ENCODE assay signal across 22 cellular contexts in genomic region chr6:3071568-3071967, GRCh38. TPM values are rescaled to one million over a fixed set of nuclear protein-coding genes. Genes with fewer than 3 reads are reported as not detected.
DNase-seq lines count a peak whose midpoint lies in the region; ATAC-seq and TF ChIP-seq lines count a peak whose summit lies in the region.
"Had no signal": no experiment of that assay in that cellular context is flagged by ENCODE, and none has a peak within 500 bp of the region (broad histone marks: within the 10 kb centered on the region; RNA-seq: fewer than 3 reads in every experiment).

No MANE protein-coding gene starts in this region.

- CTCF ChIA-PET in activated CD4-positive, alpha-beta memory T cell treated with anti-CD3 and anti-CD28 coated beads, Interleukin-2, amount 10 ng/mL, durations not matched to agents 7 days and 5 days (lab: Charles Lee): no interaction called here
- CTCF ChIA-PET in Caco-2 (lab: Charles Lee): no interaction called here

- intact Hi-C loops in activated CD4-positive, alpha-beta T cell treated with anti-CD3 and anti-CD28 coated beads, Interleukin-2, amount 10 ng/mL, durations not matched to agents 24 days and 14 days (cut with micrococcal nuclease): no loop called here
- intact Hi-C loops in natural killer cell (cut with micrococcal nuclease) (no loop called here), Caco-2 (cut with micrococcal nuclease; ENCODE audit: unreplicated experiment) (no loop called here)

- no peaks in the 10 kb centered on the region for H3K9me3 ChIP-seq in Caco-2
- H3K9me3 ChIP-seq: esophagus squamous epithelium, gastrocnemius medialis, neutrophil, psoas muscle, thoracic aorta had no signal

- BruUV-seq in Caco-2 (replicated peaks; lab: Mats Ljungman, UMichigan): no TSS peak

- POLR2A ChIA-PET in activated CD4-positive, alpha-beta memory T cell treated with anti-CD3 and anti-CD28 coated beads, Interleukin-2, amount 10 ng/mL, durations not matched to agents 7 days and 5 days (lab: Charles Lee): interaction anchor here (1.5 kb wide), 1 partner anchor 17 kb away, joined by 4 read pairs; no protein-coding TSS in a partner anchor
- POLR2A ChIA-PET in Caco-2 (lab: Charles Lee): no interaction called here

- H3K27me3 ChIP-seq in Caco-2 (replicated peaks; ENCODE audit: control insufficient read depth, insufficient read depth, low read length): no peaks in the 10 kb centered on the region
- H3K27me3 ChIP-seq: esophagus squamous epithelium, gastrocnemius medialis, neutrophil had no signal

- DNase-seq in activated CD4-positive, alpha-beta T cell treated with anti-CD3 and anti-CD28 coated beads, Interleukin-2, amount 10 ng/mL, durations not matched to agents 24 days and 14 days: no peak
- no peak for DNase-seq in activated CD4-positive, alpha-beta T cell treated with anti-CD3 and anti-CD28 coated beads for 48 hours
- no peak for DNase-seq in HFFc6
- no peak for DNase-seq in activated CD4-positive, alpha-beta memory T cell treated with anti-CD3 and anti-CD28 coated beads, Interleukin-2, amount 10 ng/mL, durations not matched to agents 7 days and 5 days
- DNase-seq in natural killer cell: no peak
- no peak for DNase-seq in Caco-2
- DNase-seq in NK-92 treated with Interleukin-12 subunit alpha and Interleukin-12 subunit beta, amount 100 ng/mL, for 24 hours (lab: John Stamatoyannopoulos, UW): no peak
- DNase-seq in NCI-H446 (lab: John Stamatoyannopoulos, UW): no peak
- DNase-seq: 8988T; activated effector memory CD4-positive, alpha-beta T cell treated with anti-CD3 and anti-CD28 coated beads, Interleukin-2, amount 50 U/mL, for 16 hours; amygdala; COR-L47; cortex of kidney; endodermal cell; esophagus squamous epithelium; gastrocnemius medialis; hippocampal formation; NCI-H524 treated with DMSO at 0.1 percent for 48 hours; psoas muscle had no signal

- ATAC-seq in natural killer cell: no peak
- ATAC-seq: gastrocnemius medialis, psoas muscle, SK-N-SH treated with all-trans-retinoic acid at 6 μM for 48 hours had no signal

- no peaks in the 10 kb centered on the region for H3K27me3 Mint-ChIP-seq in activated CD4-positive, alpha-beta T cell treated with anti-CD3 and anti-CD28 coated beads, Interleukin-2, amount 10 ng/mL, durations not matched to agents 24 days and 14 days
- H3K27me3 Mint-ChIP-seq in HFFc6 (ENCODE audit: insufficient read depth) (peaks cover 6% of the 10 kb centered on the region; the same call in 1 of the 2 replicates), natural killer cell (ENCODE audit: low read depth in 2 of 2) (no peaks in the 10 kb centered on the region), Caco-2 (ENCODE audit: insufficient read depth, unreplicated experiment) (no peaks in the 10 kb centered on the region)
- H3K27me3 Mint-ChIP-seq in activated CD4-positive, alpha-beta memory T cell treated with anti-CD3 and anti-CD28 coated beads, Interleukin-2, amount 10 ng/mL, durations not matched to agents 7 days and 5 days: no peaks in the 10 kb centered on the region

- peaks cover 9% of the 10 kb centered on the region; the same call in 1 of the 2 replicates for H3K4me1 ChIP-seq in Caco-2

- H3K9me3 Mint-ChIP-seq in activated CD4-positive, alpha-beta T cell treated with anti-CD3 and anti-CD28 coated beads, Interleukin-2, amount 10 ng/mL, durations not matched to agents 24 days and 14 days: no peaks in the 10 kb centered on the region
- H3K9me3 Mint-ChIP-seq in HFFc6 (no peaks in the 10 kb centered on the region), natural killer cell (no peaks in the 10 kb centered on the region), Caco-2 (ENCODE audit: unreplicated experiment) (no peaks in the 10 kb centered on the region)
- no peaks in the 10 kb centered on the region for H3K9me3 Mint-ChIP-seq in activated CD4-positive, alpha-beta memory T cell treated with anti-CD3 and anti-CD28 coated beads, Interleukin-2, amount 10 ng/mL, durations not matched to agents 7 days and 5 days

- peaks cover 21% of the 10 kb centered on the region for H3K36me3 Mint-ChIP-seq in activated CD4-positive, alpha-beta T cell treated with anti-CD3 and anti-CD28 coated beads, Interleukin-2, amount 10 ng/mL, durations not matched to agents 24 days and 14 days (ENCODE audit: low read depth)
- H3K36me3 Mint-ChIP-seq in HFFc6 (ENCODE audit: low read depth) (peaks cover 30% of the 10 kb centered on the region), natural killer cell (no peaks in the 10 kb centered on the region), Caco-2 (ENCODE audit: insufficient read depth, unreplicated experiment) (peaks cover 32% of the 10 kb centered on the region)
- H3K36me3 Mint-ChIP-seq in activated CD4-positive, alpha-beta memory T cell treated with anti-CD3 and anti-CD28 coated beads, Interleukin-2, amount 10 ng/mL, durations not matched to agents 7 days and 5 days (ENCODE audit: low read depth): peaks cover 44% of the 10 kb centered on the region

- no peak for TF ChIP-seq CTCF in HFFc6 (IDR thresholded peaks at IDR 0.05)
- no peak for TF ChIP-seq CTCF in natural killer cell (IDR thresholded peaks at IDR 0.05)
- no peak for TF ChIP-seq CTCF in Caco-2 (IDR thresholded peaks at IDR 0.05; ENCODE audit: insufficient read depth in 1 of 2, low read depth in 1 of 2, low read length in 1 of 2, severe bottlenecking in 1 of 2, unreplicated experiment in 1 of 2)

- H3K4me1 Mint-ChIP-seq in activated CD4-positive, alpha-beta T cell treated with anti-CD3 and anti-CD28 coated beads, Interleukin-2, amount 10 ng/mL, durations not matched to agents 24 days and 14 days: peaks cover 48% of the 10 kb centered on the region
- H3K4me1 Mint-ChIP-seq in HFFc6 (ENCODE audit: low read depth): peaks cover 75% of the 10 kb centered on the region
- peaks cover 78% of the 10 kb centered on the region for H3K4me1 Mint-ChIP-seq in activated CD4-positive, alpha-beta memory T cell treated with anti-CD3 and anti-CD28 coated beads, Interleukin-2, amount 10 ng/mL, durations not matched to agents 7 days and 5 days
- peaks cover 60 to 62% of the 10 kb centered on the region in 2 donors for H3K4me1 Mint-ChIP-seq in natural killer cell
- H3K4me1 Mint-ChIP-seq in Caco-2 (ENCODE audit: low read depth, unreplicated experiment): peaks cover 5% of the 10 kb centered on the region

- no peaks in the 10 kb centered on the region; the same call in 1 of the 2 replicates for H3K36me3 ChIP-seq in Caco-2 (ENCODE audit: control insufficient read depth, insufficient read depth, low read length)
- H3K36me3 ChIP-seq: gastrocnemius medialis had no signal

- no peak overlapping the region for H3K4me3 Mint-ChIP-seq in activated CD4-positive, alpha-beta T cell treated with anti-CD3 and anti-CD28 coated beads, Interleukin-2, amount 10 ng/mL, durations not matched to agents 24 days and 14 days
- H3K4me3 Mint-ChIP-seq in HFFc6: no peak overlapping the region
- no peak overlapping the region for H3K4me3 Mint-ChIP-seq in activated CD4-positive, alpha-beta memory T cell treated with anti-CD3 and anti-CD28 coated beads, Interleukin-2, amount 10 ng/mL, durations not matched to agents 7 days and 5 days
- no peak overlapping the region for H3K4me3 Mint-ChIP-seq in natural killer cell
- H3K4me3 Mint-ChIP-seq in Caco-2 (ENCODE audit: unreplicated experiment): no peak overlapping the region
- H3K4me3 Mint-ChIP-seq: endodermal cell had no signal

- H3K27ac Mint-ChIP-seq in activated CD4-positive, alpha-beta T cell treated with anti-CD3 and anti-CD28 coated beads, Interleukin-2, amount 10 ng/mL, durations not matched to agents 24 days and 14 days: peak overlapping the region; percentile 6
- H3K27ac Mint-ChIP-seq in HFFc6 (peak overlapping the region; percentile 54; the same call in 1 of the 2 replicates), natural killer cell (peak overlapping the region; percentile 89 to 94), Caco-2 (ENCODE audit: unreplicated experiment) (no peak overlapping the region)
- H3K27ac Mint-ChIP-seq in activated CD4-positive, alpha-beta memory T cell treated with anti-CD3 and anti-CD28 coated beads, Interleukin-2, amount 10 ng/mL, durations not matched to agents 7 days and 5 days: peak overlapping the region; percentile 63
- H3K27ac Mint-ChIP-seq: endodermal cell had no signal

- no peak overlapping the region for H3K4me3 ChIP-seq in Caco-2 (ENCODE audit: low read depth, low read length)
- H3K4me3 ChIP-seq: esophagus squamous epithelium, gastrocnemius medialis, psoas muscle, thoracic aorta had no signal

RNA-seq across cellular contexts. Expression of gene RIPK1, which starts 3.3 kb away (rescaled TPM):
- 17.0 and 17.9 TPM in 2 replicates for total RNA-seq in activated CD4-positive, alpha-beta T cell treated with anti-CD3 and anti-CD28 coated beads, Interleukin-2, amount 10 ng/mL, durations not matched to agents 24 days and 14 days
- 10 to 100 TPM; 19.9 to 24.9 (median 22.2) TPM for total RNA-seq in HFFc6 (2021; fragmentation: NEBNext Ultra II Directional; extraction: Animal tissue kit (Norgen Biotek cat#: 25700))
- total RNA-seq in activated CD4-positive, alpha-beta memory T cell treated with anti-CD3 and anti-CD28 coated beads, Interleukin-2, amount 10 ng/mL, durations not matched to agents 7 days and 5 days: 10 to 100 TPM; 33.1 to 33.3 TPM
- total RNA-seq in natural killer cell: 10 to 100 TPM; 30.9 to 44.8 (median 34.5) TPM
- 15.5 and 15.6 TPM in 2 replicates for total RNA-seq in Caco-2 (2022)

RNA-seq across cellular contexts. Expression of gene BPHL, which starts 46.9 kb away (rescaled TPM):
- total RNA-seq in activated CD4-positive, alpha-beta T cell treated with anti-CD3 and anti-CD28 coated beads, Interleukin-2, amount 10 ng/mL, durations not matched to agents 24 days and 14 days: 6.8 and 7.7 TPM in 2 replicates
- total RNA-seq in HFFc6 (2021; fragmentation: NEBNext Ultra II Directional; extraction: Animal tissue kit (Norgen Biotek cat#: 25700)): 10 to 100 TPM in 5 of 6 experiments, 1 to 10 TPM in 1; 9.3 to 14.6 (median 11.9) TPM
- 1 to 10 TPM; 7.3 to 9.2 TPM for total RNA-seq in activated CD4-positive, alpha-beta memory T cell treated with anti-CD3 and anti-CD28 coated beads, Interleukin-2, amount 10 ng/mL, durations not matched to agents 7 days and 5 days
- 1 to 10 TPM; 2.9 to 5.9 (median 5.7) TPM for total RNA-seq in natural killer cell
- 29.5 and 31.5 TPM in 2 replicates for total RNA-seq in Caco-2 (2022)
